1 cellular context compared by ENCODE assay signal in genomic region chr5:169837686-169838085, GRCh38.
TF ChIP-seq lines count a peak whose summit lies in the region.

No MANE protein-coding gene starts in this region.

TF ChIP-seq in SK-N-SH treated with all-trans-retinoic acid at 6 μM for 48 hours, 23 proteins besides CTCF, POLR2A, EP300 and RAD21 (continued from another document):
- TF ChIP-seq CSRNP3 (CRISPR knock-in tag; IDR thresholded peaks at IDR 0.05) (no peak), ISL1 (CRISPR knock-in tag; IDR thresholded peaks at IDR 0.05) (no peak), GLIS3 (CRISPR knock-in tag; IDR thresholded peaks at IDR 0.05) (no peak), RARB (CRISPR knock-in tag; IDR thresholded peaks at IDR 0.05) (no peak), ZFP30 (CRISPR knock-in tag; IDR thresholded peaks at IDR 0.05) (no peak), ESRRG (CRISPR knock-in tag; IDR thresholded peaks at IDR 0.05) (no peak)
